ENCODE assay signal across 17 cellular contexts in genomic region chr2:168652997-168653906, GRCh38.
"Had no signal": no experiment of that assay in that cellular context is flagged by ENCODE, and none has a peak within 500 bp of the region (broad histone marks: within the 10 kb centered on the region; RNA-seq: fewer than 3 reads in every experiment).

No MANE protein-coding gene starts in this region.

- H3K27ac ChIP-seq: body of pancreas, lower lobe of right lung, suprapubic skin had no signal

- H3K27me3 Mint-ChIP-seq: activated CD4-positive, alpha-beta T cell treated with anti-CD3 and anti-CD28 coated beads, Interleukin-2, amount 10 ng/mL, durations not matched to agents 7 days and 5 days; activated naive CD8-positive, alpha-beta T cell treated with anti-CD3 and anti-CD28 coated beads for 36 hours had no signal

- H3K27me3 ChIP-seq: body of pancreas, suprapubic skin had no signal

- H3K4me1 Mint-ChIP-seq: activated CD4-positive, alpha-beta T cell treated with anti-CD3 and anti-CD28 coated beads, Interleukin-2, amount 10 ng/mL, durations not matched to agents 7 days and 5 days; neural crest cell had no signal

- H3K27ac Mint-ChIP-seq: activated CD4-positive, alpha-beta T cell treated with anti-CD3 and anti-CD28 coated beads, Interleukin-2, amount 10 ng/mL, durations not matched to agents 7 days and 5 days; activated naive CD8-positive, alpha-beta T cell treated with anti-CD3 and anti-CD28 coated beads for 36 hours; activated T-helper 1 cell treated with anti-CD3 and anti-CD28 coated beads, Interleukin-12 subunit alpha, Interleukin-12 subunit beta, Interleukin-2, Interleukin-4 antibody, amounts not matched to agents 30 ng/mL and 10 ng/mL and 1 ng/mL, durations not matched to agents 14 hours and 24 hours and 36 hours; immature natural killer cell; T-helper 1 cell treated with Interleukin-12 subunit alpha and Interleukin-12 subunit beta and Interleukin-4 antibody, amounts not matched to agents 30 μg/mL and 1 μg/mL, for 36 hours had no signal

- H3K9me3 ChIP-seq: body of pancreas, lower lobe of right lung, suprapubic skin had no signal

- H3K9me3 Mint-ChIP-seq: activated CD4-positive, alpha-beta T cell treated with anti-CD3 and anti-CD28 coated beads, Interleukin-2, amount 10 ng/mL, durations not matched to agents 7 days and 5 days; activated naive CD8-positive, alpha-beta T cell treated with anti-CD3 and anti-CD28 coated beads for 36 hours; activated T-helper 1 cell treated with anti-CD3 and anti-CD28 coated beads, Interleukin-12 subunit alpha, Interleukin-12 subunit beta, Interleukin-2, Interleukin-4 antibody, amounts not matched to agents 30 ng/mL and 10 ng/mL and 1 ng/mL, durations not matched to agents 14 hours and 24 hours and 36 hours; immature natural killer cell; mesothelial cell of epicardium; T-helper 1 cell treated with Interleukin-12 subunit alpha and Interleukin-12 subunit beta and Interleukin-4 antibody, amounts not matched to agents 30 μg/mL and 1 μg/mL, for 36 hours had no signal

- FAIRE-seq: endothelial cell of umbilical vein had no signal

- DNase-seq: activated CD4-positive, alpha-beta T cell treated with anti-CD3 and anti-CD28 coated beads, Interleukin-2, amount 10 ng/mL, durations not matched to agents 7 days and 5 days; activated naive CD8-positive, alpha-beta T cell treated with anti-CD3 and anti-CD28 coated beads for 36 hours; amygdala; body of pancreas; central memory CD4-positive, alpha-beta T cell; effector CD4-positive, alpha-beta T cell; foreskin fibroblast; immature natural killer cell; lower lobe of right lung; stimulated activated naive CD8-positive, alpha-beta T cell treated with anti-CD3 and anti-CD28 coated beads, Interleukin-15, Interleukin-2, amounts not matched to agents 100 U/mL and 50 U/mL, for 24 hours had no signal

- H3K36me3 ChIP-seq: lower lobe of right lung, suprapubic skin had no signal

- H3K4me3 ChIP-seq: body of pancreas, coronary artery, lower lobe of right lung, suprapubic skin had no signal

- H3K4me3 Mint-ChIP-seq: activated CD4-positive, alpha-beta T cell treated with anti-CD3 and anti-CD28 coated beads, Interleukin-2, amount 10 ng/mL, durations not matched to agents 7 days and 5 days; activated naive CD8-positive, alpha-beta T cell treated with anti-CD3 and anti-CD28 coated beads for 36 hours; activated T-helper 1 cell treated with anti-CD3 and anti-CD28 coated beads, Interleukin-12 subunit alpha, Interleukin-12 subunit beta, Interleukin-2, Interleukin-4 antibody, amounts not matched to agents 30 ng/mL and 10 ng/mL and 1 ng/mL, durations not matched to agents 14 hours and 24 hours and 36 hours; immature natural killer cell; mesothelial cell of epicardium; neural crest cell; T-helper 1 cell treated with Interleukin-12 subunit alpha and Interleukin-12 subunit beta and Interleukin-4 antibody, amounts not matched to agents 30 μg/mL and 1 μg/mL, for 36 hours had no signal
